27 cellular contexts compared by ENCODE assay signal in the genomic region with DNA sequence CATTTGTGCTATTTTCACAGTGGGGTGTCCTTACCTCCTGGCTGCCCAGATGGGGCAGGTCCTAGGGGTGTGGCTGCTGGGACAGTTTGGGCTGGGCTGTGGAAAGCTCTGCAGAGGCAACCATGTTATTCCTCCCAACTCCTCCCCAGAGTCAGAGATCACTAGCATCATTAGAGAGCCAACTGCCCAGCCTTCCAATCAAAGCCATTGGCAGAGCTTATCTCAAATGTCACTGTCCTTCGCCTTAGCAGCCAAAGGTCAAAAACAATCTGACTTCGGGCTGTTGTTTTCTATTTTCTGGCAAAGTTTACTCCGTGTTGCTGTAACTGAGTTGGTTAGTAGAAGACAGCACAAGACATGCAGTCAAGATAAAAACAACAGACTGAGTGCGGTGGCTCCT. TPM values are rescaled to one million over a fixed set of nuclear protein-coding genes. Genes with fewer than 3 reads are reported as not detected.
DNase-seq lines count a peak whose midpoint lies in the region; ATAC-seq, FAIRE-seq and TF ChIP-seq lines count a peak whose summit lies in the region.
"Had no signal": no experiment of that assay in that cellular context is flagged by ENCODE, and none has a peak within 500 bp of the region (broad histone marks: within the 10 kb centered on the region; RNA-seq: fewer than 3 reads in every experiment).

No MANE protein-coding gene starts in this region.

- no peaks in the 10 kb centered on the region for H3K27me3 ChIP-seq in GM23338 (ENCODE audit: insufficient read depth)
- H3K27me3 ChIP-seq in astrocyte (ENCODE audit: insufficient read depth, low read length), result no peaks in the 10 kb centered on the region
- no peaks in the 10 kb centered on the region for H3K27me3 ChIP-seq in trophoblast cell (ENCODE audit: insufficient read depth, low read length)
- H3K27me3 ChIP-seq: BE2C, BLaER1 had no signal

- no peak overlapping the region for H3K4ac ChIP-seq in trophoblast cell (ENCODE audit: low read depth, low read length)

- DNase-seq in ELF-1 (ENCODE audit: low read depth, low spot score) (peak; percentile 11), GM23338 (ENCODE audit: low spot score) (no peak), astrocyte (ENCODE audit: low read depth) (no peak), trophoblast cell (no peak), NCI-H446 treated with DMSO at 0.1 percent for 48 hours (lab: John Stamatoyannopoulos, UW) (no peak), GM12891 (ENCODE audit: insufficient read length, low spot score) (no peak), chondrocyte (ENCODE audit: low spot score) (no peak)
- no peak for DNase-seq in stimulated activated naive CD8-positive, alpha-beta T cell treated with anti-CD3 and anti-CD28 coated beads, Interleukin-15, amount 100 ng/mL, for 72 hours
- DNase-seq: 8988T; ACHN; BE2C; C1 segment of cervical spinal cord; CD4-positive, alpha-beta memory T cell; CD4-positive, CD25-positive, alpha-beta regulatory T cell; CD8-positive, alpha-beta memory T cell; COR-L47; DND-41; EL; GF-D8 had no signal

- H2AFZ ChIP-seq in GM23338, result no peak overlapping the region
- H2AFZ ChIP-seq in astrocyte (ENCODE audit: low read depth, low read length), result no peak overlapping the region
- H2AFZ ChIP-seq in trophoblast cell (ENCODE audit: insufficient read depth, low read length, poor library complexity), result no peak overlapping the region

- H3F3A ChIP-seq in GM23338 (replicated peaks; ENCODE audit: low read depth), result no peaks in the 10 kb centered on the region

- no peak overlapping the region for H3K23ac ChIP-seq in trophoblast cell (ENCODE audit: low read length)

- peak overlapping the region; percentile 15 for H2BK120ac ChIP-seq in trophoblast cell (ENCODE audit: insufficient read depth, low read length, poor library complexity)

- no peak overlapping the region for H2BK12ac ChIP-seq in trophoblast cell (ENCODE audit: low read length)

- H3K27me3 Mint-ChIP-seq in GM23338 (ENCODE audit: insufficient read depth, low read depth, poor library complexity) (peaks cover 10% of the 10 kb centered on the region), astrocyte (ENCODE audit: low read depth, unreplicated experiment) (peaks cover 8% of the 10 kb centered on the region), chondrocyte (ENCODE audit: low read depth) (peaks cover 4% of the 10 kb centered on the region)
- no peaks in the 10 kb centered on the region for H3K27me3 Mint-ChIP-seq in stimulated activated naive CD8-positive, alpha-beta T cell treated with anti-CD3 and anti-CD28 coated beads, Interleukin-15, amount 100 ng/mL, for 72 hours

- H3K4me1 ChIP-seq in GM23338 (ENCODE audit: insufficient read depth) (no peaks in the 10 kb centered on the region), astrocyte (ENCODE audit: insufficient read depth, low read length) (no peaks in the 10 kb centered on the region), trophoblast cell (ENCODE audit: control insufficient read depth in 1 of 2, insufficient read depth in 2 of 2, low read length in 2 of 2) (peaks cover 19% of the 10 kb centered on the region in 2 experiments)
- H3K4me1 ChIP-seq: BE2C, BLaER1 had no signal

- H4K12ac ChIP-seq in trophoblast cell (ENCODE audit: low read depth, low read length), result no peak overlapping the region

- no peak overlapping the region for H4K91ac ChIP-seq in trophoblast cell (ENCODE audit: low read depth, low read length)

- H3K4me2 ChIP-seq in GM23338, result no peak overlapping the region
- no peak overlapping the region for H3K4me2 ChIP-seq in astrocyte (ENCODE audit: low read length)
- H3K4me2 ChIP-seq in trophoblast cell (ENCODE audit: low read length), result no peak overlapping the region
- H3K4me2 ChIP-seq: BLaER1 had no signal

- peaks cover 22% of the 10 kb centered on the region for H3K9me2 ChIP-seq in GM23338 (ENCODE audit: insufficient read depth)

- FAIRE-seq in astrocyte (lab: Jason Lieb, UNC) (no peak), GM12891 (lab: Jason Lieb, UNC) (no peak)
- FAIRE-seq: A204.1, G401.6, GM12892, GM18507 had no signal

- no peak overlapping the region for H3K14ac ChIP-seq in trophoblast cell (ENCODE audit: low read length)

- H3K9ac ChIP-seq in astrocyte (ENCODE audit: low read length) (no peak overlapping the region), trophoblast cell (ENCODE audit: low read length) (no peak overlapping the region)
- H3K9ac ChIP-seq: BLaER1 had no signal

- H3K36me3 Mint-ChIP-seq in GM23338 (ENCODE audit: low read depth), result peaks cover 28% of the 10 kb centered on the region
- no peaks in the 10 kb centered on the region for H3K36me3 Mint-ChIP-seq in astrocyte (ENCODE audit: low read depth, unreplicated experiment)
- H3K36me3 Mint-ChIP-seq in chondrocyte (ENCODE audit: low read depth), result peaks cover 2% of the 10 kb centered on the region

- TF ChIP-seq CTCF in GM23338 (conservative IDR thresholded peaks at IDR 0.05; ENCODE audit: low read depth in 2 of 2), result no peak
- TF ChIP-seq CTCF in astrocyte (IDR thresholded peaks at IDR 0.05; ENCODE audit: insufficient read depth, low read depth, low read length), result no peak
- TF ChIP-seq CTCF in chondrocyte (IDR thresholded peaks at IDR 0.05), result no peak

- H3K9me3 Mint-ChIP-seq in GM23338 (peaks cover 37% of the 10 kb centered on the region), astrocyte (ENCODE audit: unreplicated experiment) (peaks cover 6% of the 10 kb centered on the region), chondrocyte (ENCODE audit: low read depth) (peaks cover 16% of the 10 kb centered on the region)
- peaks cover 16 to 36% of the 10 kb centered on the region in 2 donors for H3K9me3 Mint-ChIP-seq in stimulated activated naive CD8-positive, alpha-beta T cell treated with anti-CD3 and anti-CD28 coated beads, Interleukin-15, amount 100 ng/mL, for 72 hours

- H3K27ac Mint-ChIP-seq in GM23338 (no peak overlapping the region), astrocyte (ENCODE audit: unreplicated experiment) (peak overlapping the region; percentile 36), chondrocyte (ENCODE audit: unreplicated experiment) (no peak overlapping the region)
- H3K27ac Mint-ChIP-seq in stimulated activated naive CD8-positive, alpha-beta T cell treated with anti-CD3 and anti-CD28 coated beads, Interleukin-15, amount 100 ng/mL, for 72 hours, result no peak overlapping the region
- H3K27ac Mint-ChIP-seq: CD14-positive monocyte; CD4-positive, alpha-beta memory T cell; CD8-positive, alpha-beta memory T cell had no signal

- peaks cover 8% of the 10 kb centered on the region for H3K4me1 Mint-ChIP-seq in GM23338
- H3K4me1 Mint-ChIP-seq in astrocyte (ENCODE audit: low read depth, unreplicated experiment), result no peaks in the 10 kb centered on the region
- H3K4me1 Mint-ChIP-seq in stimulated activated naive CD8-positive, alpha-beta T cell treated with anti-CD3 and anti-CD28 coated beads, Interleukin-15, amount 100 ng/mL, for 72 hours, result peaks cover 15% of the 10 kb centered on the region
- H3K4me1 Mint-ChIP-seq in chondrocyte (ENCODE audit: low read depth), result no peaks in the 10 kb centered on the region
- H3K4me1 Mint-ChIP-seq: CD8-positive, alpha-beta memory T cell had no signal

- no peaks in the 10 kb centered on the region for H3K79me2 ChIP-seq in GM23338 (replicated peaks; ENCODE audit: insufficient read depth)
- no peaks in the 10 kb centered on the region for H3K79me2 ChIP-seq in astrocyte (ENCODE audit: insufficient read depth, low read length)
- no peaks in the 10 kb centered on the region for H3K79me2 ChIP-seq in trophoblast cell (ENCODE audit: control insufficient read depth, insufficient read depth, low read length, poor library complexity)

- H3K18ac ChIP-seq in trophoblast cell (ENCODE audit: low read length), result no peak overlapping the region

- H3K4me3 Mint-ChIP-seq in GM23338 (no peak overlapping the region), astrocyte (ENCODE audit: unreplicated experiment) (no peak overlapping the region), chondrocyte (ENCODE audit: unreplicated experiment) (no peak overlapping the region)
- H3K4me3 Mint-ChIP-seq in stimulated activated naive CD8-positive, alpha-beta T cell treated with anti-CD3 and anti-CD28 coated beads, Interleukin-15, amount 100 ng/mL, for 72 hours, result no peak overlapping the region
- H3K4me3 Mint-ChIP-seq: CD14-positive monocyte; CD4-positive, alpha-beta memory T cell; CD4-positive, CD25-positive, alpha-beta regulatory T cell; CD8-positive, alpha-beta memory T cell had no signal

- H3K36me3 ChIP-seq in GM23338 (ENCODE audit: insufficient read depth), result peaks cover 6% of the 10 kb centered on the region
- no peaks in the 10 kb centered on the region for H3K36me3 ChIP-seq in astrocyte (ENCODE audit: insufficient read depth, low read length)
- no peaks in the 10 kb centered on the region for H3K36me3 ChIP-seq in trophoblast cell (ENCODE audit: control insufficient read depth in 1 of 2, insufficient read depth in 2 of 2, low read length in 2 of 2)
- H3K36me3 ChIP-seq: BE2C, BLaER1 had no signal

- H3K4me3 ChIP-seq in GM23338 (no peak overlapping the region), astrocyte (ENCODE audit: insufficient read depth, low read depth, low read length) (no peak overlapping the region), trophoblast cell (ENCODE audit: low read depth, low read length) (no peak overlapping the region)
- H3K4me3 ChIP-seq: BLaER1 had no signal

- ATAC-seq in GM23338, result peak; percentile 58
- ATAC-seq in stimulated activated naive CD8-positive, alpha-beta T cell treated with anti-CD3 and anti-CD28 coated beads, Interleukin-15, amount 100 ng/mL, for 72 hours, result no peak

- no peak overlapping the region for H4K8ac ChIP-seq in trophoblast cell (ENCODE audit: low read depth, low read length)

- no peak overlapping the region for H3K27ac ChIP-seq in GM23338 (ENCODE audit: low read depth)
- H3K27ac ChIP-seq in astrocyte (ENCODE audit: low read depth, low read length), result no peak overlapping the region
- H3K27ac ChIP-seq in trophoblast cell (ENCODE audit: low read depth, low read length), result no peak overlapping the region
- H3K27ac ChIP-seq: BLaER1 had no signal

- H3K9me3 ChIP-seq in astrocyte (ENCODE audit: insufficient read depth, low read depth, low read length) (peaks cover 2% of the 10 kb centered on the region), trophoblast cell (ENCODE audit: insufficient read depth, low read depth, low read length) (peaks cover 2% of the 10 kb centered on the region)
- H3K9me3 ChIP-seq: BE2C had no signal

- no peak overlapping the region for H2BK5ac ChIP-seq in trophoblast cell (ENCODE audit: low read depth, low read length, poor library complexity)

- peaks cover 4% of the 10 kb centered on the region for H3K79me1 ChIP-seq in trophoblast cell (ENCODE audit: low read length)

- WGBS in trophoblast cell (ENCODE audit: extremely low coverage, insufficient coverage, insufficient read length), result no CpG with 5 or more reads among the region's 4 CpGs

- TF ChIP-seq POLR2A in GM12891 (IDR thresholded peaks at IDR 0.05; ENCODE audit: low read depth, low read length), result no peak

- H2AK5ac ChIP-seq in trophoblast cell (ENCODE audit: low read length), result no peak overlapping the region

- no peaks in the 10 kb centered on the region for H4K20me1 ChIP-seq in GM23338 (replicated peaks; ENCODE audit: insufficient read depth)
- H4K20me1 ChIP-seq in astrocyte (ENCODE audit: insufficient read depth, low read length), result no peaks in the 10 kb centered on the region
- H4K20me1 ChIP-seq: BLaER1 had no signal

RNA-seq across cellular contexts. Expression of gene HRH2, which starts 33.5 kb away (rescaled TPM):
- total RNA-seq in GM23338 (2014; rRNA removed; shearing (Covaris generic)), result 5.9 and 6.8 TPM in 2 replicates
- polyA plus RNA-seq in GM23338 (2016; fragmentation: Nextera tagmentation; extraction: Ambion mirVana), result 7.0 and 8.8 TPM in 2 replicates
- total RNA-seq in astrocyte (1.7 and 1.9 TPM in 2 replicates), chondrocyte (0.27 to 0.38 TPM (median 0.30 TPM) in 3 replicates)
- polyA plus RNA-seq in trophoblast cell (2013), result 1.0 and 1.4 TPM in 2 replicates
- 0.01 TPM for polyA plus RNA-seq in GM12891 (2012; ENCODE audit: low read depth, missing spikeins)
- total RNA-seq: A673 had no signal
- polyA plus RNA-seq: AG04450 had no signal
